14 cellular contexts compared by ENCODE assay signal in the genomic region with DNA sequence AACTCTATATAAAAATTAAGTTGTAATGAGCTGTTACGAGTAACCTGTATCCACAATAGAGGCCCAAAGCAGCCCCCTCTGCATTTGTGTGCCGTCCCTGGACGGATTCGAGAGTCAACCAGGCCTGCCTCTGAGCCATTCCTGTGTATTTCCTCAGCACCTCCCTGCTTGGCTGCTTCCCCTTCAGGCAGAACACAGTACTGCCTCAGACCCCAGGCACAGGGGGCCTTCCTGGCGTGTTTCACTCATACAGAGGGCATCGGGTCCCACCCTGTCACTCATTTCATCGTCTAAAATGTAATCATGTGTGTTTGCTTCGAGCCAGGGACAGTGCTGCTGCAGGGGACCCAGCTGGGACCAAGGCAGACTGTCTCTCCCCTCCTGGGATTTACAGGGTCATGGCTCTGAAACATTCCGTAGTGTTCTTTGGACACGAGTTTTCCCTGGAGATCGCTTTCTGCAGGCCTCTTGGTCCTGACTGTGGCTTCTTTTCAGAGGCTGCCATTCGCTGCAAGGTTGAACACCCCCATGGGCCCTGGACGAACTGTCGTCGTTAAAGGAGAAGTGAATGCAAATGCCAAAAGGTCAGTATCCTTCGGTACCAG. TPM values are rescaled to one million over a fixed set of nuclear protein-coding genes. Genes with fewer than 3 reads are reported as not detected.
A peak's percentile ranks its signal among the peaks of the same experiment; 100 is the strongest.
DNase-seq lines count a peak whose midpoint lies in the region; ATAC-seq, FAIRE-seq and TF ChIP-seq lines count a peak whose summit lies in the region.
"Had no signal": no experiment of that assay in that cellular context is flagged by ENCODE, and none has a peak within 500 bp of the region (broad histone marks: within the 10 kb centered on the region; RNA-seq: fewer than 3 reads in every experiment).

No MANE protein-coding gene starts in this region.

- H3K9me3 ChIP-seq in heart right ventricle (no peaks in the 10 kb centered on the region), right atrium auricular region (no peaks in the 10 kb centered on the region)

- H3K36me3 ChIP-seq in heart right ventricle = peaks cover 0 to 100% (median 83%) of the 10 kb centered on the region in 9 donors
- peaks cover 100% of the 10 kb centered on the region for H3K36me3 ChIP-seq in right atrium auricular region

- H3K4me1 ChIP-seq in heart right ventricle (no peaks in the 10 kb centered on the region), right atrium auricular region (no peaks in the 10 kb centered on the region)

- intact Hi-C loops in heart right ventricle (cut with DNase I) = no loop called here
- intact Hi-C loops in left ventricle myocardium superior (cut with micrococcal nuclease) = no loop called here
- intact Hi-C loops in left colon (cut with DNase I, micrococcal nuclease) = no loop called here

- 72 to 73% methylated on average over 16 of the region's 16 CpGs for WGBS in heart right ventricle, 2 donors

- H3K27ac ChIP-seq in heart right ventricle (no peak overlapping the region), right atrium auricular region (no peak overlapping the region)

- H3K4me3 ChIP-seq in heart right ventricle (no peak overlapping the region), right atrium auricular region (no peak overlapping the region)

- TF ChIP-seq CTCF in heart right ventricle (IDR thresholded peaks at IDR 0.05) (peak in 1 of 9 donors; percentile 8), right atrium auricular region (IDR thresholded peaks at IDR 0.05) (no peak)

- ATAC-seq in heart right ventricle = peak in 7 of 8 donors; percentile 14 to 68 (median 41)
- peak; percentile 42 for ATAC-seq in SK-N-SH treated with all-trans-retinoic acid at 6 μM for 48 hours
- peak; percentile 25 for ATAC-seq in left ventricle myocardium superior
- ATAC-seq in HG03439 (IDR thresholded peaks at IDR 0.05; ENCODE audit: unreplicated experiment) = no peak
- no peak for ATAC-seq in left colon
- ATAC-seq: stimulated activated memory B cell treated with anti-CD40 and anti-IgM and Interleukin-4, amounts not matched to agents 10 μg/mL and 1 μg/mL and 100 μg/mL, for 72 hours had no signal

- DNase-seq in heart right ventricle (peak in 1 of 2 donors; percentile 44), right atrium auricular region (ENCODE audit: low spot score) (no peak), left ventricle myocardium superior (no peak), HTR-8/SVneo (ENCODE audit: insufficient read length, low spot score) (no peak), EL (no peak), left colon (no peak)
- DNase-seq: activated CD4-positive, alpha-beta T cell treated with anti-CD3 and anti-CD28 coated beads, Interleukin-2, amount 50 U/mL, for 48 hours; cortex of kidney; immature natural killer cell; NCI-H2171; stimulated activated CD4-positive, alpha-beta T cell treated with anti-CD3 and anti-CD28 coated beads, Interleukin-2, amount 100 ng/mL, for 48 hours had no signal

- FAIRE-seq in HTR-8/SVneo (lab: Jason Lieb, UNC) = no peak

- no peaks in the 10 kb centered on the region for H3K27me3 ChIP-seq in heart right ventricle
- H3K27me3 ChIP-seq in right atrium auricular region = no peaks in the 10 kb centered on the region

TF ChIP-seq in SK-N-SH treated with all-trans-retinoic acid at 6 μM for 48 hours, 23 proteins besides CTCF, POLR2A, EP300 and RAD21:
- TF ChIP-seq, protein P1, sequence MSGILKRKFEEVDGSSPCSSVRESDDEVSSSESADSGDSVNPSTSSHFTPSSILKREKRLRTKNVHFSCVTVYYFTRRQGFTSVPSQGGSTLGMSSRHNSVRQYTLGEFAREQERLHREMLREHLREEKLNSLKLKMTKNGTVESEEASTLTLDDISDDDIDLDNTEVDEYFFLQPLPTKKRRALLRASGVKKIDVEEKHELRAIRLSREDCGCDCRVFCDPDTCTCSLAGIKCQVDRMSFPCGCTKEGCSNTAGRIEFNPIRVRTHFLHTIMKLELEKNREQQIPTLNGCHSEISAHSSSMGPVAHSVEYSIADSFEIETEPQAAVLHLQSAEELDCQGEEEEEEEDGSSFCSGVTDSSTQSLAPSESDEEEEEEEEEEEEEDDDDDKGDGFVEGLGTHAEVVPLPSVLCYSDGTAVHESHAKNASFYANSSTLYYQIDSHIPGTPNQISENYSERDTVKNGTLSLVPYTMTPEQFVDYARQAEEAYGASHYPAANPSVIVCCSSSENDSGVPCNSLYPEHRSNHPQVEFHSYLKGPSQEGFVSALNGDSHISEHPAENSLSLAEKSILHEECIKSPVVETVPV (CRISPR knock-in tag; IDR thresholded peaks at IDR 0.05) = no peak
- TF ChIP-seq ARNTL (CRISPR knock-in tag; IDR thresholded peaks at IDR 0.05; ENCODE audit: borderline replicate concordance, low read depth) = no peak
- TF ChIP-seq, protein P2, sequence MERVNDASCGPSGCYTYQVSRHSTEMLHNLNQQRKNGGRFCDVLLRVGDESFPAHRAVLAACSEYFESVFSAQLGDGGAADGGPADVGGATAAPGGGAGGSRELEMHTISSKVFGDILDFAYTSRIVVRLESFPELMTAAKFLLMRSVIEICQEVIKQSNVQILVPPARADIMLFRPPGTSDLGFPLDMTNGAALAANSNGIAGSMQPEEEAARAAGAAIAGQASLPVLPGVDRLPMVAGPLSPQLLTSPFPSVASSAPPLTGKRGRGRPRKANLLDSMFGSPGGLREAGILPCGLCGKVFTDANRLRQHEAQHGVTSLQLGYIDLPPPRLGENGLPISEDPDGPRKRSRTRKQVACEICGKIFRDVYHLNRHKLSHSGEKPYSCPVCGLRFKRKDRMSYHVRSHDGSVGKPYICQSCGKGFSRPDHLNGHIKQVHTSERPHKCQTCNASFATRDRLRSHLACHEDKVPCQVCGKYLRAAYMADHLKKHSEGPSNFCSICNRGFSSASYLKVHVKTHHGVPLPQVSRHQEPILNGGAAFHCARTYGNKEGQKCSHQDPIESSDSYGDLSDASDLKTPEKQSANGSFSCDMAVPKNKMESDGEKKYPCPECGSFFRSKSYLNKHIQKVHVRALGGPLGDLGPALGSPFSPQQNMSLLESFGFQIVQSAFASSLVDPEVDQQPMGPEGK (CRISPR knock-in tag; IDR thresholded peaks at IDR 0.05; ENCODE audit: borderline replicate concordance) = no peak
- TF ChIP-seq, protein P3, sequence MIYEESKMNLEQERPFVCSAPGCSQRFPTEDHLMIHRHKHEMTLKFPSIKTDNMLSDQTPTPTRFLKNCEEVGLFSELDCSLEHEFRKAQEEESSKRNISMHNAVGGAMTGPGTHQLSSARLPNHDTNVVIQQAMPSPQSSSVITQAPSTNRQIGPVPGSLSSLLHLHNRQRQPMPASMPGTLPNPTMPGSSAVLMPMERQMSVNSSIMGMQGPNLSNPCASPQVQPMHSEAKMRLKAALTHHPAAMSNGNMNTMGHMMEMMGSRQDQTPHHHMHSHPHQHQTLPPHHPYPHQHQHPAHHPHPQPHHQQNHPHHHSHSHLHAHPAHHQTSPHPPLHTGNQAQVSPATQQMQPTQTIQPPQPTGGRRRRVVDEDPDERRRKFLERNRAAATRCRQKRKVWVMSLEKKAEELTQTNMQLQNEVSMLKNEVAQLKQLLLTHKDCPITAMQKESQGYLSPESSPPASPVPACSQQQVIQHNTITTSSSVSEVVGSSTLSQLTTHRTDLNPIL (CRISPR knock-in tag; IDR thresholded peaks at IDR 0.05; ENCODE audit: low read depth) = no peak

RNA-seq across cellular contexts. Expression of a gene that starts 19.4 kb away (rescaled TPM):
- 100 to 1,000 TPM in 1 of 10 donors, 10 to 100 TPM in 9; 56.4 to 107 (median 90.5) TPM for total RNA-seq in heart right ventricle
- 10 to 100 TPM; 36.7 to 47.5 TPM for polyA plus RNA-seq in heart right ventricle
- total RNA-seq in right atrium auricular region = 100 to 1,000 TPM; 103 to 113 TPM
- 86.0 TPM for total RNA-seq in left ventricle myocardium superior
- total RNA-seq in left colon = 10 to 100 TPM; 39.2 to 42.0 TPM

Comparison
In these comparisons a context has a peak if more than half of its experiments do, and no peak if none do; other contexts are left out.
1. ATAC-seq: peak in heart right ventricle (7 of 8), SK-N-SH treated with all-trans-retinoic acid at 6 μM for 48 hours (single experiment) and left ventricle myocardium superior (single experiment); none in HG03439 (single experiment) and left colon (single experiment).